13 cellular contexts compared by ENCODE assay signal in the genomic region with DNA sequence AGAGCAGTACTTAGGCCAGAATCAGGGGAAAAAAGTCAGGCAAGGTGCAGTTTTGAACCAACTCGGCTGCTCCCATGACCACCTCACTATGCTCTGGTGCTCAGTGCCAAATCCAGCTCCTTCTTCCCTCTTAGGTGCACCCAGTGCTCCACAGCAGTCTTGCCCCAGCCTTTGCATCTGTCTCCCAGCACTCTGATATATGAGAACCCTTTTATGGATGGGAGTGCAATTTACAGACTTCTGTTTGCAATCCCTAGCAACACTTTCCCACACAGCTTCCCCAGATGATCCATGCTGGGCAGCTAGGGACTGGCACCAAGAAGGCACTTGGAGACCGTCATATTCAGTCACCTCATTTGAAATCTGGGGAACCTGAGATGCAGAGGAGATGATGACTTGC.
DNase-seq lines count a peak whose midpoint lies in the region; ATAC-seq and TF ChIP-seq lines count a peak whose summit lies in the region.
"Had no signal": no experiment of that assay in that cellular context is flagged by ENCODE, and none has a peak within 500 bp of the region (broad histone marks: within the 10 kb centered on the region; RNA-seq: fewer than 3 reads in every experiment).

No MANE protein-coding gene starts in this region.

- H3K4me1 Mint-ChIP-seq in nephron progenitor cell, result peaks cover 49% of the 10 kb centered on the region
- H3K4me1 Mint-ChIP-seq: B cell, IgD-negative memory B cell had no signal

- H3K27ac Mint-ChIP-seq in nephron progenitor cell, result peak overlapping the region; percentile 73
- H3K27ac Mint-ChIP-seq: B cell; CD4-positive, alpha-beta T cell; IgD-negative memory B cell had no signal

- H3K4me3 Mint-ChIP-seq in nephron progenitor cell, result no peak overlapping the region
- H3K4me3 Mint-ChIP-seq: B cell; CD4-positive, alpha-beta T cell; IgD-negative memory B cell had no signal

- no peak for TF ChIP-seq CTCF in nephron progenitor cell (IDR thresholded peaks at IDR 0.05)

- ATAC-seq in GM19328 (IDR thresholded peaks at IDR 0.05; ENCODE audit: unreplicated experiment), result no peak

- peak; percentile 41 for DNase-seq in DMS 273 treated with DMSO at 0.1 percent for 48 hours (lab: John Stamatoyannopoulos, UW)
- DNase-seq in NCI-H69 (lab: John Stamatoyannopoulos, UW), result peak; percentile 72
- DNase-seq in ecto neural progenitor cell (ENCODE audit: low spot score), result peak; percentile 29
- DNase-seq in nephron progenitor cell, result no peak
- DNase-seq in stimulated activated CD8-positive, alpha-beta memory T cell treated with anti-CD3 and anti-CD28 coated beads, Interleukin-4, amount 100 ng/mL, for 48 hours, result no peak
- DNase-seq in NCI-H1436 treated with DMSO at 0.1 percent for 48 hours (lab: John Stamatoyannopoulos, UW), result no peak
- DNase-seq: C1 segment of cervical spinal cord; Calu3; CD4-positive, alpha-beta T cell; DMS53 had no signal

- H3K36me3 Mint-ChIP-seq in nephron progenitor cell (ENCODE audit: low read depth), result peaks cover 7% of the 10 kb centered on the region

- peaks cover 14% of the 10 kb centered on the region for H3K27me3 Mint-ChIP-seq in nephron progenitor cell (ENCODE audit: low read depth, poor library complexity)

- peaks cover 17% of the 10 kb centered on the region for H3K9me3 Mint-ChIP-seq in nephron progenitor cell
- H3K9me3 Mint-ChIP-seq: CD4-positive, alpha-beta T cell had no signal

Comparison
In these comparisons a context has a peak if more than half of its experiments do, and no peak if none do; other contexts are left out.
1. DNase-seq: peak in DMS 273 treated with DMSO at 0.1 percent for 48 hours (single experiment), NCI-H69 (single experiment) and ecto neural progenitor cell (single experiment); none in nephron progenitor cell (single experiment), stimulated activated CD8-positive, alpha-beta memory T cell treated with anti-CD3 and anti-CD28 coated beads, Interleukin-4, amount 100 ng/mL, for 48 hours (single experiment) and NCI-H1436 treated with DMSO at 0.1 percent for 48 hours (single experiment).